Comparison of ENCODE assay signal across 17 cellular contexts in the genomic region with DNA sequence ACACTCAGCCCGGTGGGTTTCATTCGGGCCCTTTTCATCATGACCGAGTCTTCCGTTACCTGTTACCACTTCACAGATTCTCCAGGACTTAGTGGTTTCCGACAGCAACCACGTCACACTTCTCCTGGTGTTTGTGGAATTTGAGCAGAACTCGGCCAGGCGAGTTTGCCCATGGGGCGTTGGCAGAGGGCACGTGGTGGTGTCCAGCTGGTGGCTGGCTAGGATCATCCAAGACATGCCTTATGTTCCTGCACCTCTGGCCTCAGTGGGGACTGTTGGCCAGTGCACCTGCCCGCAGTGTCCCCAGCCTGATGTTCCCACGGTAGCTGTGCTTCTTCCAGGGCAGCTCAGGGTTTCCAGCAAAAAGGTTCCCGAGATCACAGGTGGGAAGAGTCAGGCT.
DNase-seq lines count a peak whose midpoint lies in the region; ATAC-seq and TF ChIP-seq lines count a peak whose summit lies in the region.
"Had no signal": no experiment of that assay in that cellular context is flagged by ENCODE, and none has a peak within 500 bp of the region (broad histone marks: within the 10 kb centered on the region; RNA-seq: fewer than 3 reads in every experiment).

No MANE protein-coding gene starts in this region.

- H3K27ac Mint-ChIP-seq in CD14-positive monocyte: no peak overlapping the region
- H3K27ac Mint-ChIP-seq in immature natural killer cell: no peak overlapping the region
- H3K27ac Mint-ChIP-seq: B cell; CD4-positive, alpha-beta memory T cell; GM23338; HFFc6; IgD-negative memory B cell had no signal

- H3K27me3 Mint-ChIP-seq in CD14-positive monocyte (ENCODE audit: low read depth in 3 of 3) (peaks cover 4 to 11% (median 9%) of the 10 kb centered on the region in 3 donors), immature natural killer cell (ENCODE audit: low read depth in 3 of 3) (peaks cover 0 to 4% (median under 1%) of the 10 kb centered on the region in 3 donors)

- H3K9me3 ChIP-seq in BLaER1: peaks cover 27% of the 10 kb centered on the region
- H3K9me3 ChIP-seq in SJCRH30 (replicated peaks): 0 out of 2 replicates have a peak, but pooled peaks cover 2% of the 10 kb centered on the region

- H3K9ac ChIP-seq in BLaER1: peak overlapping the region; percentile 18; the same call in 1 of the 2 replicates

- peak overlapping the region; percentile 35; the same call in 1 of the 2 replicates for H3K27ac ChIP-seq in BLaER1
- H3K27ac ChIP-seq in SJCRH30: peak overlapping the region; percentile 71
- H3K27ac ChIP-seq: C4-2B had no signal

- intact Hi-C loops in CD14-positive monocyte (cut with micrococcal nuclease): no loop called here
- intact Hi-C loops in posterior vena cava (cut with DNase I): no loop called here

- H3K36me3 Mint-ChIP-seq in CD14-positive monocyte (no peaks in the 10 kb centered on the region), immature natural killer cell (peaks cover 3 to 13% (median 7%) of the 10 kb centered on the region in 3 donors)

- H3K4me1 Mint-ChIP-seq in CD14-positive monocyte (no peaks in the 10 kb centered on the region), immature natural killer cell (no peaks in the 10 kb centered on the region)
- H3K4me1 Mint-ChIP-seq: B cell; CD4-positive, alpha-beta memory T cell had no signal

- no peak overlapping the region for H3K4me3 Mint-ChIP-seq in CD14-positive monocyte
- H3K4me3 Mint-ChIP-seq in immature natural killer cell: no peak overlapping the region
- H3K4me3 Mint-ChIP-seq: B cell; CD4-positive, alpha-beta memory T cell; GM23338; HFFc6 had no signal

- H4K20me1 ChIP-seq in BLaER1: no peaks in the 10 kb centered on the region

- no peak for TF ChIP-seq CTCF in CD14-positive monocyte (IDR thresholded peaks at IDR 0.05)

- no peaks in the 10 kb centered on the region for H3K27me3 ChIP-seq in BLaER1
- H3K27me3 ChIP-seq in SJCRH30: no peaks in the 10 kb centered on the region

- peak overlapping the region; percentile 33; the same call in 1 of the 2 replicates for H3K4me3 ChIP-seq in BLaER1
- no peak overlapping the region for H3K4me3 ChIP-seq in SJCRH30
- H3K4me3 ChIP-seq: GM23338 had no signal

- H3K36me3 ChIP-seq in BLaER1 (no peaks in the 10 kb centered on the region), SJCRH30 (no peaks in the 10 kb centered on the region)

- DNase-seq in CD14-positive monocyte (ENCODE audit: low spot score) (peak; percentile 9), SJCRH30 (no peak), posterior vena cava (ENCODE audit: low spot score) (peak; percentile 60), immature natural killer cell (no peak)
- DNase-seq: CD4-positive, alpha-beta memory T cell; DMS79 treated with DMSO at 0.1 percent for 48 hours; GF-D8; HFFc6; KBM-7 had no signal

- ATAC-seq in GM19397 (IDR thresholded peaks at IDR 0.05; ENCODE audit: unreplicated experiment) (no peak), GM19324 (IDR thresholded peaks at IDR 0.05; ENCODE audit: low FRiP score, unreplicated experiment) (no peak)
- ATAC-seq: GM23338, HCT116 had no signal

- H3K4me1 ChIP-seq in BLaER1 (peaks cover 62% of the 10 kb centered on the region), SJCRH30 (peaks cover 15% of the 10 kb centered on the region)

- H3K4me2 ChIP-seq in BLaER1: peak overlapping the region; percentile 87
- H3K4me2 ChIP-seq: GM23338 had no signal

- H3K9me3 Mint-ChIP-seq in CD14-positive monocyte (peaks cover 0 to 28% (median 18%) of the 10 kb centered on the region in 7 donors), immature natural killer cell (peaks cover 1 to 14% (median 8%) of the 10 kb centered on the region in 6 donors)

Comparison
In these comparisons a context has a peak if more than half of its experiments do, and no peak if none do; other contexts are left out.
1. DNase-seq: peak in CD14-positive monocyte (single experiment) and posterior vena cava (single experiment); none in SJCRH30 (0 of 2) and immature natural killer cell (0 of 3).